Comparison of ENCODE assay signal across 34 cellular contexts in genomic region chr13:110164706-110165105, GRCh38.
"Had no signal": no experiment of that assay in that cellular context is flagged by ENCODE, and none has a peak within 500 bp of the region (broad histone marks: within the 10 kb centered on the region; RNA-seq: fewer than 3 reads in every experiment).

No MANE protein-coding gene starts in this region.

- ATAC-seq: activated CD4-positive, alpha-beta T cell treated with anti-CD3 and anti-CD28 coated beads for 36 hours; activated CD4-positive, CD25-positive, alpha-beta regulatory T cell treated with anti-CD3 and anti-CD28 coated beads, Interleukin-2, amount 50 U/mL, for 24 hours; activated CD8-positive, alpha-beta memory T cell treated with anti-CD3 and anti-CD28 coated beads, Interleukin-2, amount 10 ng/mL, durations not matched to agents 7 days and 5 days; activated CD8-positive, alpha-beta T cell treated with anti-CD3 and anti-CD28 coated beads, Interleukin-2, amount 10 ng/mL, durations not matched to agents 7 days and 5 days; activated naive CD8-positive, alpha-beta T cell treated with anti-CD3 and anti-CD28 coated beads, Interleukin-2, amount 50 U/mL, for 24 hours; body of pancreas had no signal

- DNase-seq: activated CD4-positive, alpha-beta memory T cell treated with anti-CD3 and anti-CD28 coated beads, Interleukin-2, amount 10 ng/mL, durations not matched to agents 7 days and 5 days; activated CD4-positive, alpha-beta T cell treated with anti-CD3 and anti-CD28 coated beads for 1 hour; activated CD4-positive, alpha-beta T cell treated with anti-CD3 and anti-CD28 coated beads for 36 hours; activated CD4-positive, alpha-beta T cell treated with anti-CD3 and anti-CD28 coated beads for 48 hours; activated CD4-positive, alpha-beta T cell treated with anti-CD3 and anti-CD28 coated beads, Interleukin-2, amount 10 ng/mL, durations not matched to agents 7 days and 5 days; activated CD4-positive, alpha-beta T cell treated with anti-CD3 and anti-CD28 coated beads, Interleukin-2, amount 50 U/mL, for 48 hours; activated CD4-positive, CD25-positive, alpha-beta regulatory T cell; activated CD8-positive, alpha-beta memory T cell treated with anti-CD3 and anti-CD28 coated beads for 24 hours; activated CD8-positive, alpha-beta memory T cell treated with anti-CD3 and anti-CD28 coated beads, Interleukin-2, amount 10 ng/mL, durations not matched to agents 7 days and 5 days; activated CD8-positive, alpha-beta memory T cell treated with anti-CD3 and anti-CD28 coated beads, Interleukin-2, amount 50 U/mL, for 48 hours; activated CD8-positive, alpha-beta T cell treated with anti-CD3 and anti-CD28 coated beads, Interleukin-2, amount 10 ng/mL, durations not matched to agents 7 days and 5 days; activated effector memory CD4-positive, alpha-beta T cell treated with Interleukin-2 at 50 U/mL for 16 hours; activated gamma-delta T cell; activated naive CD4-positive, alpha-beta T cell treated with anti-CD3 and anti-CD28 coated beads, Interleukin-2, amount 10 ng/mL, durations not matched to agents 7 days and 5 days; activated naive CD4-positive, alpha-beta T cell treated with Interleukin-2 at 50 U/mL for 16 hours; activated naive CD8-positive, alpha-beta T cell treated with anti-CD3 and anti-CD28 coated beads, Interleukin-2, amount 10 ng/mL, durations not matched to agents 7 days and 5 days; activated naive CD8-positive, alpha-beta T cell treated with anti-CD3 and anti-CD28 coated beads, Interleukin-2, amount 50 U/mL, for 24 hours; activated T-cell treated with anti-CD3 and anti-CD28 coated beads, Interleukin-2, amount 50 U/mL, for 24 hours; activated T-cell treated with anti-CD3 and anti-CD28 coated beads, Interleukin-2, amount 50 U/mL, for 48 hours; amygdala; anterior cingulate cortex; body of pancreas; brain microvascular endothelial cell; central memory CD4-positive, alpha-beta T cell; SW 1271; T-helper 1 cell; T-helper 2 cell; T-helper 9 cell had no signal

- H3K27ac Mint-ChIP-seq: activated CD4-positive, alpha-beta memory T cell treated with anti-CD3 and anti-CD28 coated beads, Interleukin-2, amount 10 ng/mL, durations not matched to agents 7 days and 5 days; activated CD4-positive, alpha-beta T cell treated with anti-CD3 and anti-CD28 coated beads for 36 hours; activated CD4-positive, alpha-beta T cell treated with anti-CD3 and anti-CD28 coated beads, Interleukin-2, amount 10 ng/mL, durations not matched to agents 7 days and 5 days; activated CD8-positive, alpha-beta memory T cell treated with anti-CD3 and anti-CD28 coated beads, Interleukin-2, amount 10 ng/mL, durations not matched to agents 7 days and 5 days; activated CD8-positive, alpha-beta T cell treated with anti-CD3 and anti-CD28 coated beads, Interleukin-2, amount 10 ng/mL, durations not matched to agents 7 days and 5 days; activated naive CD4-positive, alpha-beta T cell treated with anti-CD3 and anti-CD28 coated beads, Interleukin-2, amount 10 ng/mL, durations not matched to agents 7 days and 5 days; activated naive CD4-positive, alpha-beta T cell treated with anti-CD3 and anti-CD28 coated beads, Interleukin-2, amount 50 U/mL, for 24 hours; activated naive CD8-positive, alpha-beta T cell; activated naive CD8-positive, alpha-beta T cell treated with anti-CD3 and anti-CD28 coated beads, Interleukin-2, amount 10 ng/mL, durations not matched to agents 7 days and 5 days; activated naive CD8-positive, alpha-beta T cell treated with anti-CD3 and anti-CD28 coated beads, Interleukin-2, amount 50 U/mL, for 24 hours; activated T-cell treated with anti-CD3 and anti-CD28 coated beads, Interleukin-2, amount 50 U/mL, for 24 hours; activated T-helper 2 cell treated with anti-CD3 and anti-CD28 coated beads, Interferon-gamma antibody, Interleukin-2, Interleukin-4, amounts not matched to agents 10 μg/mL and 5 μg/mL and 100 μg/mL, durations not matched to agents 14 hours and 24 hours and 36 hours; T-helper 1 cell treated with Interleukin-12 subunit alpha and Interleukin-12 subunit beta and Interleukin-4 antibody, amounts not matched to agents 30 μg/mL and 1 μg/mL, for 36 hours; T-helper 2 cell treated with Interferon-gamma antibody and Interleukin-4, amounts not matched to agents 5 μg/mL and 100 μg/mL, for 36 hours had no signal

- H3K4me3 Mint-ChIP-seq: activated CD4-positive, alpha-beta memory T cell treated with anti-CD3 and anti-CD28 coated beads, Interleukin-2, amount 10 ng/mL, durations not matched to agents 7 days and 5 days; activated CD4-positive, alpha-beta T cell treated with anti-CD3 and anti-CD28 coated beads for 36 hours; activated CD4-positive, alpha-beta T cell treated with anti-CD3 and anti-CD28 coated beads, Interleukin-2, amount 10 ng/mL, durations not matched to agents 7 days and 5 days; activated CD8-positive, alpha-beta memory T cell treated with anti-CD3 and anti-CD28 coated beads, Interleukin-2, amount 10 ng/mL, durations not matched to agents 7 days and 5 days; activated CD8-positive, alpha-beta T cell treated with anti-CD3 and anti-CD28 coated beads, Interleukin-2, amount 10 ng/mL, durations not matched to agents 7 days and 5 days; activated naive CD4-positive, alpha-beta T cell treated with anti-CD3 and anti-CD28 coated beads, Interleukin-2, amount 10 ng/mL, durations not matched to agents 7 days and 5 days; activated naive CD4-positive, alpha-beta T cell treated with anti-CD3 and anti-CD28 coated beads, Interleukin-2, amount 50 U/mL, for 24 hours; activated naive CD8-positive, alpha-beta T cell; activated naive CD8-positive, alpha-beta T cell treated with anti-CD3 and anti-CD28 coated beads, Interleukin-2, amount 10 ng/mL, durations not matched to agents 7 days and 5 days; activated naive CD8-positive, alpha-beta T cell treated with anti-CD3 and anti-CD28 coated beads, Interleukin-2, amount 50 U/mL, for 24 hours; activated T-cell treated with anti-CD3 and anti-CD28 coated beads, Interleukin-2, amount 50 U/mL, for 24 hours; T-helper 1 cell treated with Interleukin-12 subunit alpha and Interleukin-12 subunit beta and Interleukin-4 antibody, amounts not matched to agents 30 μg/mL and 1 μg/mL, for 36 hours; T-helper 2 cell treated with Interferon-gamma antibody and Interleukin-4, amounts not matched to agents 5 μg/mL and 100 μg/mL, for 36 hours had no signal

- H3K4me1 Mint-ChIP-seq: activated CD4-positive, alpha-beta memory T cell treated with anti-CD3 and anti-CD28 coated beads, Interleukin-2, amount 10 ng/mL, durations not matched to agents 7 days and 5 days; activated CD4-positive, alpha-beta T cell treated with anti-CD3 and anti-CD28 coated beads for 36 hours; activated CD4-positive, alpha-beta T cell treated with anti-CD3 and anti-CD28 coated beads, Interleukin-2, amount 10 ng/mL, durations not matched to agents 7 days and 5 days; activated CD8-positive, alpha-beta memory T cell treated with anti-CD3 and anti-CD28 coated beads, Interleukin-2, amount 10 ng/mL, durations not matched to agents 7 days and 5 days; activated naive CD4-positive, alpha-beta T cell treated with anti-CD3 and anti-CD28 coated beads, Interleukin-2, amount 10 ng/mL, durations not matched to agents 7 days and 5 days; activated naive CD4-positive, alpha-beta T cell treated with anti-CD3 and anti-CD28 coated beads, Interleukin-2, amount 50 U/mL, for 24 hours; activated naive CD8-positive, alpha-beta T cell treated with anti-CD3 and anti-CD28 coated beads, Interleukin-2, amount 10 ng/mL, durations not matched to agents 7 days and 5 days; activated naive CD8-positive, alpha-beta T cell treated with anti-CD3 and anti-CD28 coated beads, Interleukin-2, amount 50 U/mL, for 24 hours had no signal

- H3K9me3 Mint-ChIP-seq: activated CD4-positive, alpha-beta memory T cell treated with anti-CD3 and anti-CD28 coated beads, Interleukin-2, amount 10 ng/mL, durations not matched to agents 7 days and 5 days; activated CD4-positive, alpha-beta T cell treated with anti-CD3 and anti-CD28 coated beads, Interleukin-2, amount 10 ng/mL, durations not matched to agents 7 days and 5 days; activated naive CD4-positive, alpha-beta T cell treated with anti-CD3 and anti-CD28 coated beads, Interleukin-2, amount 10 ng/mL, durations not matched to agents 7 days and 5 days; activated naive CD4-positive, alpha-beta T cell treated with anti-CD3 and anti-CD28 coated beads, Interleukin-2, amount 50 U/mL, for 24 hours; activated naive CD8-positive, alpha-beta T cell treated with anti-CD3 and anti-CD28 coated beads, Interleukin-2, amount 10 ng/mL, durations not matched to agents 7 days and 5 days; activated naive CD8-positive, alpha-beta T cell treated with anti-CD3 and anti-CD28 coated beads, Interleukin-2, amount 50 U/mL, for 24 hours; activated T-cell treated with anti-CD3 and anti-CD28 coated beads, Interleukin-2, amount 50 U/mL, for 24 hours; activated T-helper 2 cell treated with anti-CD3 and anti-CD28 coated beads, Interferon-gamma antibody, Interleukin-2, Interleukin-4, amounts not matched to agents 10 μg/mL and 5 μg/mL and 100 μg/mL, durations not matched to agents 14 hours and 24 hours and 36 hours; T-helper 1 cell treated with Interleukin-12 subunit alpha and Interleukin-12 subunit beta and Interleukin-4 antibody, amounts not matched to agents 30 μg/mL and 1 μg/mL, for 36 hours; T-helper 2 cell treated with Interferon-gamma antibody and Interleukin-4, amounts not matched to agents 5 μg/mL and 100 μg/mL, for 36 hours had no signal

- H3K27me3 Mint-ChIP-seq: activated CD4-positive, alpha-beta memory T cell treated with anti-CD3 and anti-CD28 coated beads, Interleukin-2, amount 10 ng/mL, durations not matched to agents 7 days and 5 days had no signal

- H3K36me3 Mint-ChIP-seq: activated CD8-positive, alpha-beta memory T cell treated with anti-CD3 and anti-CD28 coated beads, Interleukin-2, amount 10 ng/mL, durations not matched to agents 7 days and 5 days; activated naive CD4-positive, alpha-beta T cell treated with anti-CD3 and anti-CD28 coated beads, Interleukin-2, amount 10 ng/mL, durations not matched to agents 7 days and 5 days; activated naive CD4-positive, alpha-beta T cell treated with anti-CD3 and anti-CD28 coated beads, Interleukin-2, amount 50 U/mL, for 24 hours; activated naive CD8-positive, alpha-beta T cell; activated naive CD8-positive, alpha-beta T cell treated with anti-CD3 and anti-CD28 coated beads, Interleukin-2, amount 10 ng/mL, durations not matched to agents 7 days and 5 days had no signal
